Comparison of ENCODE assay signal across 33 cellular contexts in genomic region chr13:111402441-111402840, GRCh38.
"Had no signal": no experiment of that assay in that cellular context is flagged by ENCODE, and none has a peak within 500 bp of the region (broad histone marks: within the 10 kb centered on the region; RNA-seq: fewer than 3 reads in every experiment).

No MANE protein-coding gene starts in this region.

- H3K36me3 ChIP-seq: ascending aorta, breast epithelium, cardiac muscle cell, esophagus muscularis mucosa, gastrocnemius medialis, heart right ventricle had no signal

- H3K4me1 ChIP-seq: ascending aorta, breast epithelium, esophagus muscularis mucosa, foreskin keratinocyte, gastrocnemius medialis, heart right ventricle had no signal

- H3K27me3 ChIP-seq: ascending aorta, cardiac muscle cell, foreskin keratinocyte had no signal

- H3K4me3 Mint-ChIP-seq: activated CD4-positive, alpha-beta memory T cell treated with anti-CD3 and anti-CD28 coated beads for 36 hours; activated CD4-positive, alpha-beta T cell treated with anti-CD3 and anti-CD28 coated beads for 36 hours; activated CD4-positive, alpha-beta T cell treated with anti-CD3 and anti-CD28 coated beads, Interleukin-2, amount 10 ng/mL, durations not matched to agents 24 days and 14 days; activated CD8-positive, alpha-beta memory T cell treated with anti-CD3 and anti-CD28 coated beads, Interleukin-2, amount 10 ng/mL, durations not matched to agents 7 days and 5 days; activated CD8-positive, alpha-beta T cell treated with anti-CD3 and anti-CD28 coated beads, Interleukin-2, amount 10 ng/mL, durations not matched to agents 7 days and 5 days; activated naive CD4-positive, alpha-beta T cell treated with anti-CD3 and anti-CD28 coated beads for 36 hours; activated naive CD8-positive, alpha-beta T cell treated with anti-CD3 and anti-CD28 coated beads, Interleukin-2, amount 10 ng/mL, durations not matched to agents 7 days and 5 days; activated T-helper 1 cell treated with anti-CD3 and anti-CD28 coated beads, Interleukin-12 subunit alpha, Interleukin-12 subunit beta, Interleukin-2, Interleukin-4 antibody, amounts not matched to agents 30 ng/mL and 10 ng/mL and 1 ng/mL, durations not matched to agents 14 hours and 24 hours and 36 hours; brain; central memory CD8-positive, alpha-beta T cell; dendritic cell treated with granulocyte-macrophage colony-stimulating factor and Interleukin-4, amounts not matched to agents 40 ng/mL and 50 ng/mL, for 4 days; effector memory CD8-positive, alpha-beta T cell; T-helper 17 cell; T-helper 2 cell treated with Interferon-gamma antibody and Interleukin-4, amounts not matched to agents 5 μg/mL and 100 μg/mL, for 36 hours had no signal

- H3K9me3 Mint-ChIP-seq: activated CD4-positive, alpha-beta memory T cell treated with anti-CD3 and anti-CD28 coated beads for 36 hours; activated CD4-positive, alpha-beta T cell treated with anti-CD3 and anti-CD28 coated beads, Interleukin-2, amount 10 ng/mL, durations not matched to agents 24 days and 14 days; activated naive CD4-positive, alpha-beta T cell treated with anti-CD3 and anti-CD28 coated beads for 36 hours; activated naive CD4-positive, alpha-beta T cell treated with anti-CD3 and anti-CD28 coated beads, Interleukin-2, amount 50 U/mL, for 72 hours; activated naive CD8-positive, alpha-beta T cell treated with anti-CD3 and anti-CD28 coated beads, Interleukin-2, amount 10 ng/mL, durations not matched to agents 7 days and 5 days; activated T-helper 1 cell treated with anti-CD3 and anti-CD28 coated beads, Interleukin-12 subunit alpha, Interleukin-12 subunit beta, Interleukin-2, Interleukin-4 antibody, amounts not matched to agents 30 ng/mL and 10 ng/mL and 1 ng/mL, durations not matched to agents 14 hours and 24 hours and 36 hours; activated T-helper 2 cell treated with anti-CD3 and anti-CD28 coated beads, Interferon-gamma antibody, Interleukin-2, Interleukin-4, amounts not matched to agents 10 μg/mL and 5 μg/mL and 100 μg/mL, durations not matched to agents 14 hours and 24 hours and 36 hours; central memory CD8-positive, alpha-beta T cell; dendritic cell treated with granulocyte-macrophage colony-stimulating factor and Interleukin-4, amounts not matched to agents 40 ng/mL and 50 ng/mL, for 4 days; effector memory CD8-positive, alpha-beta T cell; T-helper 2 cell treated with Interferon-gamma antibody and Interleukin-4, amounts not matched to agents 5 μg/mL and 100 μg/mL, for 36 hours had no signal

- H3K27ac Mint-ChIP-seq: activated CD4-positive, alpha-beta memory T cell treated with anti-CD3 and anti-CD28 coated beads for 36 hours; activated CD4-positive, alpha-beta T cell treated with anti-CD3 and anti-CD28 coated beads for 36 hours; activated CD4-positive, alpha-beta T cell treated with anti-CD3 and anti-CD28 coated beads, Interleukin-2, amount 10 ng/mL, durations not matched to agents 24 days and 14 days; activated CD8-positive, alpha-beta memory T cell treated with anti-CD3 and anti-CD28 coated beads, Interleukin-2, amount 10 ng/mL, durations not matched to agents 7 days and 5 days; activated CD8-positive, alpha-beta T cell treated with anti-CD3 and anti-CD28 coated beads, Interleukin-2, amount 10 ng/mL, durations not matched to agents 7 days and 5 days; activated naive CD4-positive, alpha-beta T cell treated with anti-CD3 and anti-CD28 coated beads for 36 hours; activated naive CD4-positive, alpha-beta T cell treated with anti-CD3 and anti-CD28 coated beads, Interleukin-2, amount 50 U/mL, for 72 hours; activated naive CD8-positive, alpha-beta T cell treated with anti-CD3 and anti-CD28 coated beads, Interleukin-2, amount 10 ng/mL, durations not matched to agents 7 days and 5 days; activated T-helper 1 cell treated with anti-CD3 and anti-CD28 coated beads, Interleukin-12 subunit alpha, Interleukin-12 subunit beta, Interleukin-2, Interleukin-4 antibody, amounts not matched to agents 30 ng/mL and 10 ng/mL and 1 ng/mL, durations not matched to agents 14 hours and 24 hours and 36 hours; activated T-helper 2 cell treated with anti-CD3 and anti-CD28 coated beads, Interferon-gamma antibody, Interleukin-2, Interleukin-4, amounts not matched to agents 10 μg/mL and 5 μg/mL and 100 μg/mL, durations not matched to agents 14 hours and 24 hours and 36 hours; dendritic cell treated with granulocyte-macrophage colony-stimulating factor and Interleukin-4, amounts not matched to agents 40 ng/mL and 50 ng/mL, for 4 days; effector memory CD8-positive, alpha-beta T cell; T-helper 17 cell; T-helper 2 cell treated with Interferon-gamma antibody and Interleukin-4, amounts not matched to agents 5 μg/mL and 100 μg/mL, for 36 hours had no signal

- H3K36me3 Mint-ChIP-seq: activated CD4-positive, alpha-beta memory T cell treated with anti-CD3 and anti-CD28 coated beads for 36 hours; activated CD8-positive, alpha-beta memory T cell treated with anti-CD3 and anti-CD28 coated beads, Interleukin-2, amount 10 ng/mL, durations not matched to agents 7 days and 5 days; activated naive CD4-positive, alpha-beta T cell treated with anti-CD3 and anti-CD28 coated beads, Interleukin-2, amount 50 U/mL, for 72 hours; activated naive CD8-positive, alpha-beta T cell treated with anti-CD3 and anti-CD28 coated beads, Interleukin-2, amount 10 ng/mL, durations not matched to agents 7 days and 5 days; brain had no signal

- H3K4me1 Mint-ChIP-seq: activated CD4-positive, alpha-beta T cell treated with anti-CD3 and anti-CD28 coated beads for 36 hours; activated CD4-positive, alpha-beta T cell treated with anti-CD3 and anti-CD28 coated beads, Interleukin-2, amount 10 ng/mL, durations not matched to agents 24 days and 14 days; activated CD8-positive, alpha-beta memory T cell treated with anti-CD3 and anti-CD28 coated beads, Interleukin-2, amount 10 ng/mL, durations not matched to agents 7 days and 5 days; activated naive CD8-positive, alpha-beta T cell treated with anti-CD3 and anti-CD28 coated beads, Interleukin-2, amount 10 ng/mL, durations not matched to agents 7 days and 5 days; central memory CD8-positive, alpha-beta T cell had no signal

- H3K27me3 Mint-ChIP-seq: activated CD4-positive, alpha-beta T cell treated with anti-CD3 and anti-CD28 coated beads for 36 hours; activated CD4-positive, alpha-beta T cell treated with anti-CD3 and anti-CD28 coated beads, Interleukin-2, amount 10 ng/mL, durations not matched to agents 24 days and 14 days; activated naive CD8-positive, alpha-beta T cell treated with anti-CD3 and anti-CD28 coated beads, Interleukin-2, amount 10 ng/mL, durations not matched to agents 7 days and 5 days had no signal

- H3K9me3 ChIP-seq: ascending aorta, breast epithelium, esophagus muscularis mucosa, gastrocnemius medialis, heart right ventricle had no signal

- H3K27ac ChIP-seq: ascending aorta, breast epithelium, cardiac muscle cell, coronary artery, dorsolateral prefrontal cortex, esophagus muscularis mucosa, foreskin keratinocyte, gastrocnemius medialis, heart right ventricle had no signal

- H3K4me3 ChIP-seq: ascending aorta, breast epithelium, cardiac muscle cell, coronary artery, dorsolateral prefrontal cortex, esophagus muscularis mucosa, gastrocnemius medialis, heart right ventricle had no signal

- DNase-seq: activated CD4-positive, alpha-beta memory T cell treated with anti-CD3 and anti-CD28 coated beads for 36 hours; activated CD4-positive, alpha-beta T cell treated with anti-CD3 and anti-CD28 coated beads for 36 hours; activated CD4-positive, alpha-beta T cell treated with anti-CD3 and anti-CD28 coated beads, Interleukin-2, amount 10 ng/mL, durations not matched to agents 24 days and 14 days; activated CD4-positive, CD25-positive, alpha-beta regulatory T cell; activated CD4-positive, CD25-positive, alpha-beta regulatory T cell treated with anti-CD3 and anti-CD28 coated beads, Interleukin-2, amount 50 U/mL, for 72 hours; activated CD8-positive, alpha-beta memory T cell treated with anti-CD3 and anti-CD28 coated beads, Interleukin-2, amount 10 ng/mL, durations not matched to agents 7 days and 5 days; activated CD8-positive, alpha-beta T cell treated with anti-CD3 and anti-CD28 coated beads, Interleukin-2, amount 10 ng/mL, durations not matched to agents 7 days and 5 days; activated gamma-delta T cell treated with Interleukin-2 at 50 U/mL for 16 hours; activated naive CD4-positive, alpha-beta T cell treated with anti-CD3 and anti-CD28 coated beads for 36 hours; activated naive CD8-positive, alpha-beta T cell treated with anti-CD3 and anti-CD28 coated beads, Interleukin-2, amount 10 ng/mL, durations not matched to agents 7 days and 5 days; activated T-cell treated with anti-CD3 and anti-CD28 coated beads, Interleukin-2, amount 50 U/mL, for 1 hour; activated T-cell treated with anti-CD3 and anti-CD28 coated beads, Interleukin-2, amount 50 U/mL, for 48 hours; effector memory CD8-positive, alpha-beta T cell; erythroblast; foreskin keratinocyte; gastrocnemius medialis; heart right ventricle; T-helper 1 cell; T-helper 17 cell; T1000 had no signal
